In the genomic region with DNA sequence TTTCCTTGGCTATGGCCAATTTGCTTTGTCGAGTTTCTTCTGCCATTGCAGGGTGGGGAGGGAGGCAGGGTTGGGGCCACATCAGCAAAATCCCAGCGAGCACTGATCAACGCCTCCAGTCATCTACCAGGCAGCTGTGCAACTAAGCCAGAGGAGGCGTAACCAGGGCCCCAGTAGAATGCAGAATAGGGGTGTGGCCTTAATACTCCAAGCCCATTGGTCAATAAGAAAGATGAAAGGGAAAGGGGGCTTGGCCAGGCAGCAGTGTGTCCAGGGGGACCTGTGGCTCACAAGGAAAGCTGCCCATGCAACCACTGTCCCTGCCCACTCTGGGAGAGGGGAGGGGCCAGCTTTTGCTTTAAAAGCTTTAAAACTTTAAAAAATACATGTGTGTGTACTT, we compare ENCODE assay signal across 21 cellular contexts.
"Had no signal": no experiment of that assay in that cellular context is flagged by ENCODE, and none has a peak within 500 bp of the region (broad histone marks: within the 10 kb centered on the region; RNA-seq: fewer than 3 reads in every experiment).

No MANE protein-coding gene starts in this region.

- H3K4me1 Mint-ChIP-seq: activated naive CD4-positive, alpha-beta T cell treated with anti-CD3 and anti-CD28 coated beads, Interleukin-2, amount 50 U/mL, for 24 hours; central memory CD8-positive, alpha-beta T cell; stimulated activated effector memory CD8-positive, alpha-beta T cell treated with anti-CD3 and anti-CD28 coated beads, Interleukin-12 subunit alpha, Interleukin-12 subunit beta, amount 100 ng/mL, for 72 hours had no signal

- H3K36me3 Mint-ChIP-seq: natural killer cell treated with Interleukin-12 subunit alpha and Interleukin-12 subunit beta and Interleukin-15 and Interleukin-18, amount 100 ng/mL, for 72 hours had no signal

- ATAC-seq: esophagus mucosa; gastroesophageal sphincter; heart right ventricle; natural killer cell treated with Interleukin-12 subunit alpha and Interleukin-12 subunit beta and Interleukin-15 and Interleukin-18, amount 100 ng/mL, for 72 hours; sciatic nerve; stimulated activated effector memory CD8-positive, alpha-beta T cell treated with anti-CD3 and anti-CD28 coated beads, Interleukin-12 subunit alpha, Interleukin-12 subunit beta, amount 100 ng/mL, for 72 hours; upper lobe of right lung had no signal

- H3K27me3 ChIP-seq: ascending aorta, colonic mucosa, gastroesophageal sphincter, heart right ventricle, testis, upper lobe of right lung had no signal

- H3K4me2 ChIP-seq: smooth muscle cell had no signal

- DNase-seq: activated CD4-positive, alpha-beta T cell treated with anti-CD3 and anti-CD28 coated beads for 1 hour; activated CD8-positive, alpha-beta memory T cell treated with anti-CD3 and anti-CD28 coated beads for 24 hours; activated CD8-positive, alpha-beta memory T cell treated with anti-CD3 and anti-CD28 coated beads, Interleukin-2, amount 50 U/mL, for 48 hours; activated gamma-delta T cell; colonic mucosa; heart right ventricle; mesenchymal stem cell; nucleus accumbens; stimulated activated CD4-positive, alpha-beta T cell treated with anti-CD3 and anti-CD28 coated beads, Interleukin-4, amount 100 ng/mL, for 24 hours; T-helper 2 cell; testis; upper lobe of right lung had no signal

- H3K27me3 Mint-ChIP-seq: activated naive CD4-positive, alpha-beta T cell treated with anti-CD3 and anti-CD28 coated beads, Interleukin-2, amount 50 U/mL, for 24 hours; central memory CD8-positive, alpha-beta T cell; natural killer cell treated with Interleukin-12 subunit alpha and Interleukin-12 subunit beta and Interleukin-15 and Interleukin-18, amount 100 ng/mL, for 72 hours had no signal

- H3K27ac Mint-ChIP-seq: activated naive CD4-positive, alpha-beta T cell treated with anti-CD3 and anti-CD28 coated beads, Interleukin-2, amount 50 U/mL, for 24 hours; stimulated activated effector memory CD8-positive, alpha-beta T cell treated with anti-CD3 and anti-CD28 coated beads, Interleukin-12 subunit alpha, Interleukin-12 subunit beta, amount 100 ng/mL, for 72 hours had no signal

- H3K9me3 Mint-ChIP-seq: activated naive CD4-positive, alpha-beta T cell treated with anti-CD3 and anti-CD28 coated beads, Interleukin-2, amount 50 U/mL, for 24 hours; central memory CD8-positive, alpha-beta T cell; natural killer cell treated with Interleukin-12 subunit alpha and Interleukin-12 subunit beta and Interleukin-15 and Interleukin-18, amount 100 ng/mL, for 72 hours; stimulated activated effector memory CD8-positive, alpha-beta T cell treated with anti-CD3 and anti-CD28 coated beads, Interleukin-12 subunit alpha, Interleukin-12 subunit beta, amount 100 ng/mL, for 72 hours had no signal

- H3K4me3 Mint-ChIP-seq: activated naive CD4-positive, alpha-beta T cell treated with anti-CD3 and anti-CD28 coated beads, Interleukin-2, amount 50 U/mL, for 24 hours; central memory CD8-positive, alpha-beta T cell; natural killer cell treated with Interleukin-12 subunit alpha and Interleukin-12 subunit beta and Interleukin-15 and Interleukin-18, amount 100 ng/mL, for 72 hours; stimulated activated effector memory CD8-positive, alpha-beta T cell treated with anti-CD3 and anti-CD28 coated beads, Interleukin-12 subunit alpha, Interleukin-12 subunit beta, amount 100 ng/mL, for 72 hours had no signal

- H3K27ac ChIP-seq: ascending aorta, colonic mucosa, gastroesophageal sphincter, heart right ventricle, testis, upper lobe of right lung had no signal

- H3K4me1 ChIP-seq: ascending aorta, colonic mucosa, testis had no signal

- H3K4me3 ChIP-seq: ascending aorta, colonic mucosa, gastroesophageal sphincter, heart right ventricle, smooth muscle cell, testis, upper lobe of right lung had no signal

- H3K9me3 ChIP-seq: ascending aorta, colonic mucosa, gastroesophageal sphincter, heart right ventricle, testis, upper lobe of right lung had no signal

- H3K36me3 ChIP-seq: ascending aorta, colonic mucosa, upper lobe of right lung had no signal
